ENCODE assay signal across 8 cellular contexts in the genomic region with DNA sequence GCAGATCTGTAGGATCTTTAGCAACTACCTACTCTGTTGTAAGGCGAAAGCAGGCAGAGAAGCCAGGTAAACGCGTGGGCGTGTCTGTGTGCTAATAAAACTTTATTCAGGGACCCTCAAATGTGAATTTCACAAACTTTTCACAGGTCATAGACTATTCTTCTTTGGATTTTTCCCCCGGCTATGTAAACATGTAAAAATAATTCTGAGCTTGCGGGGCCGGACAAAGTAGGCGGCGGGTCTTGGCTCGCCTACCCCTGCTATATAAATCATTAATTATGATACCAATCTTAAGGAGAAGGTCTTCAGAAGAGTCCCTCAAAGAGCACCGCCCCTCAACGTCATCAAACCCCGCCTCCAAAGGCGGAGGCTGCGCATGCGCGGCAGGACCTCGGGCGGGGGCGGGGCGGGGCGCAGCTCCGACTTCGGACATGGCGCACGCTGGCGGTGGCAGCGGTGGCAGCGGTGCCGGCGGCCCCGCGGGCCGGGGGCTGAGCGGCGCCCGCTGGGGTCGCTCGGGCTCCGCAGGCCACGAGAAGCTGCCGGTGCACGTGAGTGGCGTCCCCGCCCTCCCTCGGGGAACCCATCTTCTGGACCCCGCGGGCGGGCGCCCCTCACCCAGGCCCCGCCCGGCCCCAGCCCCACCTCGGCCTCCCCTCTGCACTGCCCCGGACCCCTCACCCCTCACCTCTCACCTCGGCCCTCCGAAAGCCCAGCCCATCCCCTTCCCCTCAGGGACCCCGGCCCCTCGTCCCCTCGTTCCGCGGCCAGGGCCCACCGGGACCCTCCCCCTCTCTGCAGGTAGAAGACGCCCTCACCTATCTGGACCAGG. TPM values are rescaled to one million over a fixed set of nuclear protein-coding genes. Genes with fewer than 3 reads are reported as not detected.
DNase-seq lines count a peak whose midpoint lies in the region; ATAC-seq and TF ChIP-seq lines count a peak whose summit lies in the region.

A gene with protein sequence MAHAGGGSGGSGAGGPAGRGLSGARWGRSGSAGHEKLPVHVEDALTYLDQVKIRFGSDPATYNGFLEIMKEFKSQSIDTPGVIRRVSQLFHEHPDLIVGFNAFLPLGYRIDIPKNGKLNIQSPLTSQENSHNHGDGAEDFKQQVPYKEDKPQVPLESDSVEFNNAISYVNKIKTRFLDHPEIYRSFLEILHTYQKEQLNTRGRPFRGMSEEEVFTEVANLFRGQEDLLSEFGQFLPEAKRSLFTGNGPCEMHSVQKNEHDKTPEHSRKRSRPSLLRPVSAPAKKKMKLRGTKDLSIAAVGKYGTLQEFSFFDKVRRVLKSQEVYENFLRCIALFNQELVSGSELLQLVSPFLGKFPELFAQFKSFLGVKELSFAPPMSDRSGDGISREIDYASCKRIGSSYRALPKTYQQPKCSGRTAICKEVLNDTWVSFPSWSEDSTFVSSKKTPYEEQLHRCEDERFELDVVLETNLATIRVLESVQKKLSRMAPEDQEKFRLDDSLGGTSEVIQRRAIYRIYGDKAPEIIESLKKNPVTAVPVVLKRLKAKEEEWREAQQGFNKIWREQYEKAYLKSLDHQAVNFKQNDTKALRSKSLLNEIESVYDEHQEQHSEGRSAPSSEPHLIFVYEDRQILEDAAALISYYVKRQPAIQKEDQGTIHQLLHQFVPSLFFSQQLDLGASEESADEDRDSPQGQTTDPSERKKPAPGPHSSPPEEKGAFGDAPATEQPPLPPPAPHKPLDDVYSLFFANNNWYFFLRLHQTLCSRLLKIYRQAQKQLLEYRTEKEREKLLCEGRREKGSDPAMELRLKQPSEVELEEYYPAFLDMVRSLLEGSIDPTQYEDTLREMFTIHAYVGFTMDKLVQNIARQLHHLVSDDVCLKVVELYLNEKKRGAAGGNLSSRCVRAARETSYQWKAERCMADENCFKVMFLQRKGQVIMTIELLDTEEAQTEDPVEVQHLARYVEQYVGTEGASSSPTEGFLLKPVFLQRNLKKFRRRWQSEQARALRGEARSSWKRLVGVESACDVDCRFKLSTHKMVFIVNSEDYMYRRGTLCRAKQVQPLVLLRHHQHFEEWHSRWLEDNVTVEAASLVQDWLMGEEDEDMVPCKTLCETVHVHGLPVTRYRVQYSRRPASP (plus strand): TSS at position 409 of the 832 bp plus-strand sequence. CDS start 23 bp downstream, at position 432.

- H3K4me2 ChIP-seq in IMR-90 (ENCODE audit: low read depth, low read length): peak within 1 kb of the TSS; percentile 100

- ATAC-seq in IMR-90 (ENCODE audit: low read depth) (peak; percentile 92), Panc1 (peak; percentile 85)
- ATAC-seq in activated T-cell treated with anti-CD3 and anti-CD28 coated beads, Interleukin-2, amount 50 U/mL, for 4 hours: peak; percentile 93 to 98

- DNase-seq in SIG-M5 treated with dmso at 0.1 percent for 504 hours (lab: John Stamatoyannopoulos, UW; ENCODE audit: unreplicated experiment) (peak; percentile 71), SIG-M5 (lab: John Stamatoyannopoulos, UW) (no peak), IMR-90 (peak; percentile 82), Panc1 (ENCODE audit: low read depth, low spot score) (no peak), erythroblast (lab: John Stamatoyannopoulos, UW) (peak; percentile 92 to 96), mucosa of gallbladder (ENCODE audit: low spot score) (peak; percentile 88)
- DNase-seq in activated T-cell treated with anti-CD3 and anti-CD28 coated beads, Interleukin-2, amount 50 U/mL, for 4 hours: peak; percentile 89
- peak; percentile 74 to 76 for DNase-seq in stimulated activated CD8-positive, alpha-beta memory T cell treated with anti-CD3 and anti-CD28 coated beads, Interleukin-4, amount 100 ng/mL, for 1 hour (ENCODE audit: low read depth in 2 of 2, low spot score in 1 of 2)

- H3K36me3 ChIP-seq in IMR-90 (ENCODE audit: control insufficient read depth, insufficient read depth, low read length) (peaks cover 22% of the 10 kb centered on the region), Panc1 (ENCODE audit: control insufficient read depth, insufficient read depth, low read length) (peaks cover 3% of the 10 kb centered on the region; the same call in 1 of the 2 replicates)

- CTCF ChIA-PET in IMR-90 (lab: Yijun Ruan, JAX): no interaction called here
- CTCF ChIA-PET in Panc1 (lab: Charles Lee): no interaction called here

- peak within 1 kb of the TSS; percentile 59; the same call in 1 of the 2 replicates for H3K56ac ChIP-seq in IMR-90 (ENCODE audit: extremely low read depth, insufficient read depth, low read length)

- H3K9ac ChIP-seq in IMR-90 (ENCODE audit: low read depth, low read length): peak within 1 kb of the TSS; percentile 94

- H2AFZ ChIP-seq in IMR-90 (replicated peaks; ENCODE audit: low read length, poor library complexity): peak within 1 kb of the TSS; percentile 90

- H3K36me3 Mint-ChIP-seq in activated T-cell treated with anti-CD3 and anti-CD28 coated beads, Interleukin-2, amount 50 U/mL, for 4 hours (ENCODE audit: insufficient read depth): peaks cover 15% of the 10 kb centered on the region

- H4K5ac ChIP-seq in IMR-90 (ENCODE audit: low read depth, low read length): peak within 1 kb of the TSS; percentile 60

- peaks cover 21 to 39% of the 10 kb centered on the region in 2 experiments for H3K79me1 ChIP-seq in IMR-90 (ENCODE audit: low read depth in 1 of 2, low read length in 2 of 2)

- peak within 1 kb of the TSS; percentile 82 for H3K14ac ChIP-seq in IMR-90 (replicated peaks; ENCODE audit: low read depth, low read length)

- H3K27me3 ChIP-seq in IMR-90 (ENCODE audit: control insufficient read depth, insufficient read depth, low read length) (no peaks in the 10 kb centered on the region), Panc1 (ENCODE audit: control insufficient read depth, insufficient read depth, low read length) (no peaks in the 10 kb centered on the region)

- H3K4ac ChIP-seq in IMR-90 (ENCODE audit: low read depth, low read length): peak within 1 kb of the TSS; percentile 83

- peak within 1 kb of the TSS; percentile 86 for H3K4me3 Mint-ChIP-seq in activated T-cell treated with anti-CD3 and anti-CD28 coated beads, Interleukin-2, amount 50 U/mL, for 4 hours

- H3K9me3 ChIP-seq in IMR-90 (ENCODE audit: control insufficient read depth, insufficient read depth, low read length): no peaks in the 10 kb centered on the region
- H3K9me3 ChIP-seq in Panc1 (ENCODE audit: control insufficient read depth, insufficient read depth, low read depth, low read length): no peaks in the 10 kb centered on the region

- H2AK5ac ChIP-seq in IMR-90 (ENCODE audit: low read depth, low read length): peak within 1 kb of the TSS; percentile 75

- H3K9me1 ChIP-seq in IMR-90 (ENCODE audit: insufficient read depth, low read length): peaks cover 15% of the 10 kb centered on the region

- peak within 1 kb of the TSS; percentile 24; the same call in 1 of the 2 replicates for H3K18ac ChIP-seq in IMR-90 (ENCODE audit: low read depth, low read length)

- WGBS in IMR-90 (ENCODE audit: extremely low coverage in 2 of 2, insufficient read length in 1 of 2), 2 experiments: 0% methylated on average over 23 of the region's 63 CpGs; no CpG with 5 or more reads in 1 of the 2 experiments

- TF ChIP-seq RAD21 in IMR-90 (IDR thresholded peaks at IDR 0.05; ENCODE audit: low read length): no peak

- no peak within 1 kb of the TSS for H2BK15ac ChIP-seq in IMR-90 (ENCODE audit: low read depth, low read length)

- H3K9me3 Mint-ChIP-seq in activated T-cell treated with anti-CD3 and anti-CD28 coated beads, Interleukin-2, amount 50 U/mL, for 4 hours: no peaks in the 10 kb centered on the region

- no peak within 1 kb of the TSS for H2BK120ac ChIP-seq in IMR-90 (ENCODE audit: low read depth, low read length)

- H2BK20ac ChIP-seq in IMR-90 (ENCODE audit: low read depth, low read length): no peak within 1 kb of the TSS

- POLR2A ChIA-PET in IMR-90 (lab: Charles Lee; ENCODE audit: unreplicated experiment): interaction anchor here (0.6 kb wide), 2 partner anchors 11 to 20 kb away, joined by 5 to 10 read pairs; no protein-coding TSS in a partner anchor
- POLR2A ChIA-PET in Panc1 (lab: Charles Lee): no interaction called here

- no peak for TF ChIP-seq CTCF in IMR-90 (conservative IDR thresholded peaks at IDR 0.05; ENCODE audit: low read depth, low read length)
- TF ChIP-seq CTCF in Panc1 (IDR thresholded peaks at IDR 0.05): no peak

- TF ChIP-seq POLR2A in IMR-90 (IDR thresholded peaks at IDR 0.05; ENCODE audit: low read depth, low read length) (peak; percentile 63), erythroblast (IDR thresholded peaks at IDR 0.05; ENCODE audit: low read length) (peak; percentile 43)

- peaks cover 6% of the 10 kb centered on the region for H4K20me1 ChIP-seq in IMR-90 (ENCODE audit: insufficient read depth, low read length)

- H3K27me3 Mint-ChIP-seq in activated T-cell treated with anti-CD3 and anti-CD28 coated beads, Interleukin-2, amount 50 U/mL, for 4 hours (ENCODE audit: low read depth): peaks cover 25% of the 10 kb centered on the region

- in situ Hi-C loops in IMR-90 (cut with MboI; ENCODE audit: low sequenced_read_pairs): no loop called here
- in situ Hi-C loops in Panc1 (cut with HindIII; ENCODE audit: low pct_unique_long_range_greater_than_20kb, low sequenced_read_pairs): no loop called here

- BruUV-seq in IMR-90 (replicated peaks; lab: Mats Ljungman, UMichigan): no TSS peak
- BruUV-seq in Panc1 (replicated peaks; lab: Mats Ljungman, UMichigan): no TSS peak

- peak within 1 kb of the TSS; percentile 82 for H3K27ac ChIP-seq in IMR-90 (ENCODE audit: insufficient read depth, low read length)
- H3K27ac ChIP-seq in Panc1 (ENCODE audit: low read length): peak within 1 kb of the TSS; percentile 80

- H3K4me3 ChIP-seq in IMR-90 (ENCODE audit: insufficient read depth, low read depth, low read length) (peak within 1 kb of the TSS; percentile 98), Panc1 (ENCODE audit: low read depth in 2 of 2, low read length in 2 of 2) (peak within 1 kb of the TSS; percentile 78 to 83)

- H3K4me1 ChIP-seq in IMR-90 (ENCODE audit: control insufficient read depth, insufficient read depth, low read length): peaks cover 10% of the 10 kb centered on the region; the same call in 1 of the 2 replicates
- peaks cover 13% of the 10 kb centered on the region for H3K4me1 ChIP-seq in Panc1 (ENCODE audit: control insufficient read depth, insufficient read depth, low read length)

- peak within 1 kb of the TSS; percentile 35 for H2BK5ac ChIP-seq in IMR-90 (ENCODE audit: low read depth, low read length, poor library complexity, severe bottlenecking)

- H4K91ac ChIP-seq in IMR-90 (ENCODE audit: insufficient read depth, low read depth, low read length): peak within 1 kb of the TSS; percentile 54; the same call in 1 of the 2 replicates

- dilution Hi-C loops in IMR-90 (cut with HindIII; ENCODE audit: low sequenced_read_pairs, unreplicated experiment): no loop called here

- intact Hi-C loops in IMR-90 (cut with micrococcal nuclease): no loop called here
- intact Hi-C loops in Panc1 (cut with micrococcal nuclease; ENCODE audit: unreplicated experiment): no loop called here

- peak within 1 kb of the TSS; percentile 93 for H2AK9ac ChIP-seq in IMR-90 (replicated peaks; ENCODE audit: low read depth, low read length, poor library complexity)

- peaks cover 34% of the 10 kb centered on the region for H3K4me1 Mint-ChIP-seq in activated T-cell treated with anti-CD3 and anti-CD28 coated beads, Interleukin-2, amount 50 U/mL, for 4 hours (ENCODE audit: low read depth)

- peak within 1 kb of the TSS; percentile 63 for H3K23ac ChIP-seq in IMR-90 (ENCODE audit: low read depth, low read length)

- H4K8ac ChIP-seq in IMR-90 (ENCODE audit: low read depth in 2 of 2, low read length in 2 of 2): peak within 1 kb of the TSS; percentile 46 to 73; a peak in 2 of 4 replicates

RNA-seq across cellular contexts. Expression of the gene that starts here (rescaled TPM):
- total RNA-seq in IMR-90 (2012; rRNA removed) (7.9 and 9.2 TPM in 2 replicates), Panc1 (2021; ENCODE audit: unreplicated experiment) (47.0 TPM), mucosa of gallbladder (46.0 TPM)
- polyA plus RNA-seq in IMR-90 (2012; rRNA removed): 40.0 and 51.2 TPM in 2 replicates
- polyA plus RNA-seq in IMR-90 (2012; cell fraction: cytosol; rRNA removed): 23.0 and 34.9 TPM in 2 replicates
- 209 and 480 TPM in 2 replicates for polyA plus RNA-seq in IMR-90 (2012; cell fraction: nucleus; rRNA removed; ENCODE audit: low replicate concordance)
- polyA plus RNA-seq in Panc1 (2012; ENCODE audit: insufficient read length): 48.3 TPM
- 10 to 100 TPM; 40.7 to 43.7 (median 41.2) TPM for total RNA-seq in activated T-cell treated with anti-CD3 and anti-CD28 coated beads, Interleukin-2, amount 50 U/mL, for 4 hours

Comparison
In these comparisons a context has a peak if more than half of its experiments do, and no peak if none do; other contexts are left out.
1. DNase-seq: peak in SIG-M5 treated with dmso at 0.1 percent for 504 hours (single experiment), IMR-90 (single experiment), activated T-cell treated with anti-CD3 and anti-CD28 coated beads, Interleukin-2, amount 50 U/mL, for 4 hours (single experiment), erythroblast (2 of 2), mucosa of gallbladder (single experiment) and stimulated activated CD8-positive, alpha-beta memory T cell treated with anti-CD3 and anti-CD28 coated beads, Interleukin-4, amount 100 ng/mL, for 1 hour (2 of 2); none in SIG-M5 (single experiment) and Panc1 (single experiment).
2. Peak in every context shown above with its lines, with median percentiles within 50 percentile points of each other: ATAC-seq.